Comparison of ENCODE assay signal across 8 cellular contexts in the genomic region with DNA sequence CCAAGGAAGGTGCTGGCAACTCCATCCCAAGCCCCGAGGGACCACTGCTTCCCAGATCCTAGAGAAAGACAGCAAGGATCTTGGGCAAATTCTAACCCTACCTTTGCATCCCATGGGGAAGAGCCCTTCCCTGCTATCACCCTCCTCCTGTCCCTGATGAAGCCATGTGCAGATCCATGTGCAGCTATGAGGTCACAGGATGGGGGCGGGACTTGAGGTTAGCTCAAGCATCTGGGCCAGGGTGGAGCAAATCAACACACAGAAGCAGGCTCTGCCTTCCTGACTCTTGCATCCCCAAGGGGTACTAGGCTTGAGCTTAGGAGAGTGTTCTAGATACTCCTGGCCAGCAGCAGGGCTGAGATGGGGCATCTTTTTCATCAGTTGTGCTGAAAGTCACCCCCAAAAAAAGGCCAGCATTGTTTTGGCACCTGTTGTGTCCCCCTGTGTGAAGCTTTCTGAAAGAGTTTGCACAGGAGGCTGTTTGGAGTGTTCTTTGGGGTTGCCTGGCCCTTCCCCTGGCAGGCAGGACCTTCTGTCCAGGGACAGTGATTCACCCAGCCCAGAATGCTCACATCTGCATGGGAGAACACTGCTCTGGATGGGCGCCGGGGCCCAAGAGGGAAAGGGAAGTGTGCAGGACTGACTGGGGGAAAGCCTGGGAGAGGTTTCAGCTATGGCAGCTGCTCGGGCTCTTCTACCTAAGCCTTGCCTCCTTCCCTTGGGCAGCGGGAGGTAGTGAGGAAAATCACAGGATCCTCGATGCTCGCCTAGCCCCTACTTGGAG. TPM values are rescaled to one million over a fixed set of nuclear protein-coding genes. Genes with fewer than 3 reads are reported as not detected.
DNase-seq lines count a peak whose midpoint lies in the region; ATAC-seq and TF ChIP-seq lines count a peak whose summit lies in the region.

No MANE protein-coding gene starts in this region.

- H3K9me3 ChIP-seq in DND-41 (ENCODE audit: insufficient read depth, low read length, severe bottlenecking) (no peaks in the 10 kb centered on the region), MM.1S (replicated peaks; ENCODE audit: insufficient read depth, low read length) (no peaks in the 10 kb centered on the region)

- no peaks in the 10 kb centered on the region for H4K20me1 ChIP-seq in DND-41 (ENCODE audit: insufficient read depth, low read length)
- H4K20me1 ChIP-seq in MM.1S (ENCODE audit: insufficient read depth, low read length), result no peaks in the 10 kb centered on the region

- H3F3A ChIP-seq in MM.1S (ENCODE audit: insufficient read depth, low read length), result peaks cover 23% of the 10 kb centered on the region

- no peaks in the 10 kb centered on the region for H3K79me2 ChIP-seq in DND-41 (ENCODE audit: insufficient read depth, low read length)
- peaks cover 12% of the 10 kb centered on the region; the same call in 1 of the 2 replicates for H3K79me2 ChIP-seq in MM.1S (ENCODE audit: low read length)

- H3K36me3 ChIP-seq in DND-41 (ENCODE audit: insufficient read depth, low read length) (no peaks in the 10 kb centered on the region), MM.1S (replicated peaks; ENCODE audit: insufficient read depth, low read length) (no peaks in the 10 kb centered on the region)

- H3K9me2 ChIP-seq in MM.1S (replicated peaks; ENCODE audit: insufficient read depth, low read length), result no peaks in the 10 kb centered on the region

- no peak overlapping the region for H3K27ac ChIP-seq in DND-41 (ENCODE audit: low read length)
- no peak overlapping the region for H3K27ac ChIP-seq in MM.1S (ENCODE audit: low read length)

- H2AFZ ChIP-seq in DND-41 (ENCODE audit: low read depth, low read length), result no peak overlapping the region
- no peak overlapping the region for H2AFZ ChIP-seq in MM.1S (ENCODE audit: low read length)

- peak; percentile 51 for DNase-seq in DND-41
- DNase-seq in MM.1S, result peak; percentile 39
- peak; percentile 44 for DNase-seq in activated T-cell treated with anti-CD3 and anti-CD28 coated beads for 24 hours (ENCODE audit: low read depth)
- peak; percentile 69 for DNase-seq in fibroblast of the aortic adventitia (ENCODE audit: low read depth)
- peak; percentile 57 for DNase-seq in stimulated activated CD4-positive, alpha-beta T cell treated with anti-CD3 and anti-CD28 coated beads, Interleukin-4, amount 100 ng/mL, for 24 hours
- no peak for DNase-seq in foreskin melanocyte
- no peak for DNase-seq in NCI-H748 treated with DMSO at 0.1 percent for 48 hours (lab: John Stamatoyannopoulos, UW)

- TF ChIP-seq CTCF in DND-41 (IDR thresholded peaks at IDR 0.05; ENCODE audit: borderline replicate concordance, extremely low read depth, low read length, poor library complexity, severe bottlenecking) (no peak), MM.1S (IDR thresholded peaks at IDR 0.05; ENCODE audit: low read length) (no peak), fibroblast of the aortic adventitia (IDR thresholded peaks at IDR 0.05; ENCODE audit: insufficient read depth, low read length) (no peak)

- H3K9ac ChIP-seq in DND-41 (ENCODE audit: low read depth, low read length) (no peak overlapping the region), MM.1S (ENCODE audit: low read length) (no peak overlapping the region)

- H3K27me3 ChIP-seq in DND-41 (ENCODE audit: insufficient read depth, low read length, poor library complexity) (peaks cover 2% of the 10 kb centered on the region), MM.1S (replicated peaks; ENCODE audit: insufficient read depth, low read length) (no peaks in the 10 kb centered on the region)

- H3K4me2 ChIP-seq in DND-41 (ENCODE audit: insufficient read depth, low read length) (no peak overlapping the region), MM.1S (ENCODE audit: low read depth, low read length) (no peak overlapping the region)

- ATAC-seq in DND-41 (ENCODE audit: insufficient read depth, low read depth) (peak; percentile 47), HG02840 (IDR thresholded peaks at IDR 0.05; ENCODE audit: low FRiP score, unreplicated experiment) (no peak)

- H3K4me1 ChIP-seq in DND-41 (ENCODE audit: insufficient read depth, low read length) (peaks cover 11% of the 10 kb centered on the region), MM.1S (ENCODE audit: low read length) (peaks cover 25% of the 10 kb centered on the region)

- H3K4me3 ChIP-seq in DND-41 (ENCODE audit: low read depth in 1 of 2, low read length in 2 of 2), result no peak overlapping the region
- no peak overlapping the region for H3K4me3 ChIP-seq in MM.1S (ENCODE audit: low read length)
- H3K4me3 ChIP-seq in fibroblast of the aortic adventitia (ENCODE audit: low read depth, low read length), result no peak overlapping the region

RNA-seq across cellular contexts. Expression of gene PRPS1, which starts 50.8 kb away (rescaled TPM):
- 37.9 and 60.9 TPM in 2 replicates for total RNA-seq in fibroblast of the aortic adventitia (ENCODE audit: low replicate concordance)

Comparison
In these comparisons a context has a peak if more than half of its experiments do, and no peak if none do; other contexts are left out.
1. DNase-seq: peak in DND-41 (single experiment), MM.1S (single experiment), activated T-cell treated with anti-CD3 and anti-CD28 coated beads for 24 hours (single experiment), fibroblast of the aortic adventitia (single experiment) and stimulated activated CD4-positive, alpha-beta T cell treated with anti-CD3 and anti-CD28 coated beads, Interleukin-4, amount 100 ng/mL, for 24 hours (single experiment); none in foreskin melanocyte (single experiment) and NCI-H748 treated with DMSO at 0.1 percent for 48 hours (single experiment).